20 cellular contexts compared by ENCODE assay signal in the genomic region with DNA sequence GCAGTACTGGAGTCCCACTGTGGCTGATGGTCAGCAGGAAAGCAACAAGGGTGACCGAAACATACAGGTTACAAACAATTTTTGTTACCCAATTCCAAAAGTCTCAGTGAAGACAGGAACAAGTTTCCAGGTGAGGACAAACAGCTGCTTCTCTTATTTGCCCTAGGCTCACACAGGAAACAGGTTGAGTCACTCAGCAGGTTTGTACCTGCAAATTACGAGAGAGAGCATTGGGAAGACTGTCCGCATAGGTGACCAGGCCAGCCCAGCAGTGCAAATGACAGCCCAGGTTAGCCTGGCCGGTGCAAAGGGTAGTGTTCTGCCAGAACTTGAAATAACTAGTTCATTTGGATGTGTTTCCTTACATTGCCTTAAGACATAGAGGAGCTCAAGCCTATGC. TPM values are rescaled to one million over a fixed set of nuclear protein-coding genes. Genes with fewer than 3 reads are reported as not detected.
DNase-seq lines count a peak whose midpoint lies in the region; FAIRE-seq and TF ChIP-seq lines count a peak whose summit lies in the region.
"Had no signal": no experiment of that assay in that cellular context is flagged by ENCODE, and none has a peak within 500 bp of the region (broad histone marks: within the 10 kb centered on the region; RNA-seq: fewer than 3 reads in every experiment).

No MANE protein-coding gene starts in this region.

- H3K4me3 ChIP-seq in epithelial cell of esophagus (ENCODE audit: low read length) (no peak overlapping the region), thyroid gland (replicated peaks in 1 of 3) (no peak overlapping the region), kidney (ENCODE audit: low read length in 2 of 2) (no peak overlapping the region)
- H3K4me3 ChIP-seq: BLaER1 treated with 17β-estradiol and CSF1 and Interleukin-3, amounts not matched to agents 10 nM and 100 nM; SJSA1 had no signal

- H3K9me3 ChIP-seq in thyroid gland: no peaks in the 10 kb centered on the region
- H3K9me3 ChIP-seq in kidney (ENCODE audit: control insufficient read depth in 1 of 2, low read length in 2 of 2): no peaks in the 10 kb centered on the region
- H3K9me3 ChIP-seq: BLaER1 treated with 17β-estradiol and CSF1 and Interleukin-3, amounts not matched to agents 10 nM and 100 nM; SJSA1 had no signal

- H3K9me3 Mint-ChIP-seq in progenitor cell of endocrine pancreas (ENCODE audit: low read depth): no peaks in the 10 kb centered on the region

- H3K4me3 Mint-ChIP-seq in progenitor cell of endocrine pancreas (ENCODE audit: low read depth): no peak overlapping the region

- no peaks in the 10 kb centered on the region for H3K4me1 ChIP-seq in thyroid gland
- no peaks in the 10 kb centered on the region for H3K4me1 ChIP-seq in kidney (ENCODE audit: control insufficient read depth in 1 of 2, insufficient read depth in 1 of 2, low read depth in 1 of 2, low read length in 2 of 2)
- H3K4me1 ChIP-seq: BLaER1 treated with 17β-estradiol and CSF1 and Interleukin-3, amounts not matched to agents 10 nM and 100 nM; SJSA1 had no signal

- FAIRE-seq in kidney (lab: Jason Lieb, UNC): no peak
- FAIRE-seq: A204.1, GM19239, H1 had no signal

- H3K4me1 Mint-ChIP-seq in progenitor cell of endocrine pancreas (ENCODE audit: low read depth): no peaks in the 10 kb centered on the region

- TF ChIP-seq CTCF in epithelial cell of esophagus (IDR thresholded peaks at IDR 0.05; ENCODE audit: insufficient read depth, low read depth, low read length, missing control alignments) (no peak), progenitor cell of endocrine pancreas (IDR thresholded peaks at IDR 0.05; ENCODE audit: unreplicated experiment) (no peak), thyroid gland (IDR thresholded peaks at IDR 0.05) (no peak), kidney (IDR thresholded peaks at IDR 0.05; ENCODE audit: borderline replicate concordance, extremely low read depth, insufficient read depth) (no peak)

- WGBS in thyroid gland, 2 donors: 85 to 92% methylated on average over 4 of the region's 4 CpGs

- H3K27ac ChIP-seq in thyroid gland: no peak overlapping the region
- no peak overlapping the region for H3K27ac ChIP-seq in kidney (ENCODE audit: low read depth in 2 of 2, low read length in 2 of 2)
- H3K27ac ChIP-seq: BLaER1 treated with 17β-estradiol and CSF1 and Interleukin-3, amounts not matched to agents 10 nM and 100 nM; SJSA1 had no signal

- H3K36me3 ChIP-seq in thyroid gland (no peaks in the 10 kb centered on the region), kidney (ENCODE audit: control insufficient read depth in 1 of 2, insufficient read depth in 2 of 2, low read length in 2 of 2) (no peaks in the 10 kb centered on the region)
- H3K36me3 ChIP-seq: BLaER1 treated with 17β-estradiol and CSF1 and Interleukin-3, amounts not matched to agents 10 nM and 100 nM; SJSA1 had no signal

- H3K27me3 ChIP-seq in thyroid gland: no peaks in the 10 kb centered on the region
- H3K27me3 ChIP-seq: BLaER1 treated with 17β-estradiol and CSF1 and Interleukin-3, amounts not matched to agents 10 nM and 100 nM; SJSA1 had no signal

- TF ChIP-seq POLR2A in thyroid gland (IDR thresholded peaks at IDR 0.05): no peak

- no peak overlapping the region for H3K9ac ChIP-seq in kidney (ENCODE audit: low read length in 2 of 2)
- H3K9ac ChIP-seq: BLaER1 treated with 17β-estradiol and CSF1 and Interleukin-3, amounts not matched to agents 10 nM and 100 nM had no signal

- DNase-seq in NCI-H510A treated with DMSO at 0.1 percent for 48 hours (lab: John Stamatoyannopoulos, UW) (peak; percentile 3), NCI-H510A (lab: John Stamatoyannopoulos, UW) (no peak), RPMI8226 (peak; percentile 20), epithelial cell of esophagus (ENCODE audit: low read depth) (peak; percentile 91), progenitor cell of endocrine pancreas (ENCODE audit: low spot score, unreplicated experiment) (no peak), thyroid gland (no peak), kidney (no peak), HK-2 (ENCODE audit: unreplicated experiment) (no peak)
- DNase-seq: IMR-90, Karpas-422, NCI-H1105, NCI-H1930, NCI-H2171 treated with DMSO at 0.1 percent for 48 hours, NCI-H446 treated with DMSO at 0.1 percent for 48 hours had no signal

- intact Hi-C loops in thyroid gland (cut with DNase I) (no loop called here), kidney (cut with DNase I) (no loop called here)

- H3K27ac Mint-ChIP-seq in progenitor cell of endocrine pancreas: peak overlapping the region; percentile 67

- peaks cover 6% of the 10 kb centered on the region for H3K27me3 Mint-ChIP-seq in progenitor cell of endocrine pancreas

- no peaks in the 10 kb centered on the region for H3K36me3 Mint-ChIP-seq in progenitor cell of endocrine pancreas (ENCODE audit: insufficient read depth)

RNA-seq across cellular contexts. Expression of gene DSCAM, which starts 40.0 kb away (rescaled TPM):
- total RNA-seq in progenitor cell of endocrine pancreas (2.3 and 2.7 TPM in 2 replicates), thyroid gland (under 1 TPM in 1 of 4 donors, not detected in 3; 0.20 TPM), kidney (not detected)
- polyA plus RNA-seq in kidney (ENCODE audit: insufficient read depth, low read depth, low replicate concordance): not detected
- total RNA-seq: HT-29, SJSA1 had no signal

Comparison
In these comparisons a context has a peak if more than half of its experiments do, and no peak if none do; other contexts are left out.
1. DNase-seq: peak in NCI-H510A treated with DMSO at 0.1 percent for 48 hours (single experiment), RPMI8226 (single experiment) and epithelial cell of esophagus (single experiment); none in NCI-H510A (single experiment), progenitor cell of endocrine pancreas (single experiment), thyroid gland (0 of 2), kidney (single experiment) and HK-2 (single experiment).